Comparison of ENCODE assay signal across 9 cellular contexts in the genomic region with DNA sequence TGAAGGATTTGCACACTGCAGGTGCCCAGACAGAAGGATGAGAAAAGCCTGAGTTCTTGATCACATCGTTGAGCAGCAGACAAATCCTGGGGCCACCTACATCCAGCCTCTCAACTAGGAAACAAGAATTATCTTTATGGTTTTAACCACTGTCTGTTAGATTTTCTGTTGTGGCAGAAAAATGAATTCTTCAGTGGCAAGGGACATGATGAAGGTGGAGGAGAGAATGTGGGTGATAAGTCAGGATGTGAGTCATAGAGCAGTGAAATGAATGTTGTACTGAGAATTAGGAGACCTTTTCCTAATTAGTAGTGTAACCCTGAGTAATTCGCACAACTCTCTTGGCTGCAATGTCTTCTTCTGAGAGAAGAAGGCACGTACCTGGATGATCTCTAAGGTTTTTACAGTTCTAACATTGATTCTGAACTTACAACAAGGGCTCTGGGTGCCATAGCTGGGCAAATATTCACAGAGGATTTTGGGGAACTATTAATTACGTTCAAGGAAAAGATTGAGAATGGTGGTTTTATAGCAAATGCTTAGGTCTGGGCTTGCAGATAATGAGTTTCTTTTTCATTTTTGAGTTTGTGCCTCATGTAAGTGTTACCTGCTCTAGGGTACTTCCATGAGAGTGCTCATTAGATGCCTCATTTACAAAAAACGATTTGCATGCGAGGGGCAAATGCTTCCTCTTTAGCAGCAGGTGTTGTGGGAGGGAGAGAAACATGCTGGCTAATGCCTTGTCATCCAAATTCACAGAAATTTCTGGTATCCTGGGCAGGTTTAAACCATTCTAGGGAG.
DNase-seq lines count a peak whose midpoint lies in the region; ATAC-seq and TF ChIP-seq lines count a peak whose summit lies in the region.
"Had no signal": no experiment of that assay in that cellular context is flagged by ENCODE, and none has a peak within 500 bp of the region (broad histone marks: within the 10 kb centered on the region; RNA-seq: fewer than 3 reads in every experiment).

No MANE protein-coding gene starts in this region.

- H3K27me3 Mint-ChIP-seq in activated CD4-positive, alpha-beta T cell treated with anti-CD3 and anti-CD28 coated beads, Interleukin-2, amount 10 ng/mL, durations not matched to agents 7 days and 5 days, result peaks cover 4% of the 10 kb centered on the region
- peaks cover 33% of the 10 kb centered on the region for H3K27me3 Mint-ChIP-seq in activated CD4-positive, alpha-beta memory T cell treated with anti-CD3 and anti-CD28 coated beads for 36 hours

- whole genome bisulfite sequencing in lower leg skin, 2 donors, result 44 to 51% methylated on average over 6 of the region's 6 CpGs

- POLR2A ChIA-PET in activated CD4-positive, alpha-beta T cell treated with anti-CD3 and anti-CD28 coated beads, Interleukin-2, amount 10 ng/mL, durations not matched to agents 7 days and 5 days (lab: Charles Lee), result no interaction called here
- POLR2A ChIA-PET in activated CD4-positive, alpha-beta memory T cell treated with anti-CD3 and anti-CD28 coated beads for 36 hours (lab: Charles Lee), result no interaction called here

- H3K9me3 Mint-ChIP-seq in activated CD4-positive, alpha-beta T cell treated with anti-CD3 and anti-CD28 coated beads, Interleukin-2, amount 10 ng/mL, durations not matched to agents 7 days and 5 days, result peaks cover 11% of the 10 kb centered on the region
- H3K9me3 Mint-ChIP-seq in activated CD4-positive, alpha-beta memory T cell treated with anti-CD3 and anti-CD28 coated beads for 36 hours, result no peaks in the 10 kb centered on the region

- no peak for TF ChIP-seq POLR2A in lower leg skin (IDR thresholded peaks at IDR 0.05)

- H3K36me3 Mint-ChIP-seq in activated CD4-positive, alpha-beta T cell treated with anti-CD3 and anti-CD28 coated beads, Interleukin-2, amount 10 ng/mL, durations not matched to agents 7 days and 5 days (ENCODE audit: low read depth), result peaks cover 5% of the 10 kb centered on the region
- H3K36me3 Mint-ChIP-seq in activated CD4-positive, alpha-beta memory T cell treated with anti-CD3 and anti-CD28 coated beads for 36 hours, result no peaks in the 10 kb centered on the region

- CTCF ChIA-PET in activated CD4-positive, alpha-beta T cell treated with anti-CD3 and anti-CD28 coated beads, Interleukin-2, amount 10 ng/mL, durations not matched to agents 7 days and 5 days (lab: Charles Lee), result interaction anchor here (0.8 kb wide), 1 partner anchor 12 kb away, joined by 3 read pairs; no protein-coding TSS in a partner anchor
- CTCF ChIA-PET in activated CD4-positive, alpha-beta memory T cell treated with anti-CD3 and anti-CD28 coated beads for 36 hours (lab: Charles Lee), result interaction anchor here (1.0 kb wide), 1 partner anchor 266 kb away, joined by 3 read pairs; no protein-coding TSS in a partner anchor

- peak overlapping the region; percentile 78 for H3K27ac Mint-ChIP-seq in activated CD4-positive, alpha-beta T cell treated with anti-CD3 and anti-CD28 coated beads, Interleukin-2, amount 10 ng/mL, durations not matched to agents 7 days and 5 days
- H3K27ac Mint-ChIP-seq in activated CD4-positive, alpha-beta memory T cell treated with anti-CD3 and anti-CD28 coated beads for 36 hours, result peak overlapping the region; percentile 87

- H3K4me3 ChIP-seq in lower leg skin (ENCODE audit: low read depth, poor library complexity, severe bottlenecking), result no peak overlapping the region
- H3K4me3 ChIP-seq: K562 had no signal

- no peak for TF ChIP-seq CTCF in lower leg skin (IDR thresholded peaks at IDR 0.05)

- peak; percentile 10 for DNase-seq in activated CD4-positive, alpha-beta T cell treated with anti-CD3 and anti-CD28 coated beads, Interleukin-2, amount 10 ng/mL, durations not matched to agents 7 days and 5 days
- no peak for DNase-seq in activated CD4-positive, alpha-beta T cell treated with anti-CD3 and anti-CD28 coated beads for 1 hour
- DNase-seq in activated CD4-positive, alpha-beta memory T cell treated with anti-CD3 and anti-CD28 coated beads for 36 hours, result peak; percentile 40
- DNase-seq in stimulated activated CD8-positive, alpha-beta memory T cell treated with anti-CD3 and anti-CD28 coated beads, Interleukin-4, amount 100 ng/mL, for 48 hours, result peak; percentile 37
- DNase-seq in HK-2 (ENCODE audit: unreplicated experiment) (no peak), lower leg skin (ENCODE audit: low spot score in 2 of 2) (no peak), DMS153 (lab: John Stamatoyannopoulos, UW) (no peak)

- H3K4me1 Mint-ChIP-seq in activated CD4-positive, alpha-beta T cell treated with anti-CD3 and anti-CD28 coated beads, Interleukin-2, amount 10 ng/mL, durations not matched to agents 7 days and 5 days, result peaks cover 38% of the 10 kb centered on the region
- peaks cover 19% of the 10 kb centered on the region for H3K4me1 Mint-ChIP-seq in activated CD4-positive, alpha-beta memory T cell treated with anti-CD3 and anti-CD28 coated beads for 36 hours (ENCODE audit: low read depth)

- intact Hi-C loops in activated CD4-positive, alpha-beta memory T cell treated with anti-CD3 and anti-CD28 coated beads for 36 hours (cut with micrococcal nuclease), result loop anchor here (1.0 to 2.0 kb wide), 11 partner anchors 12 to 734 kb away; a partner anchor contains a TSS
- intact Hi-C loops in lower leg skin (cut with DNase I; ENCODE audit: low total_unique reads), result no loop called here

- peak overlapping the region; percentile 29 for H3K4me3 Mint-ChIP-seq in activated CD4-positive, alpha-beta T cell treated with anti-CD3 and anti-CD28 coated beads, Interleukin-2, amount 10 ng/mL, durations not matched to agents 7 days and 5 days
- peak overlapping the region; percentile 44 for H3K4me3 Mint-ChIP-seq in activated CD4-positive, alpha-beta memory T cell treated with anti-CD3 and anti-CD28 coated beads for 36 hours

- ATAC-seq in HG03175 (IDR thresholded peaks at IDR 0.05; ENCODE audit: unreplicated experiment), result peak; percentile 59
- ATAC-seq: K562 had no signal

Comparison
In these comparisons a context has a peak if more than half of its experiments do, and no peak if none do; other contexts are left out.
1. DNase-seq: peak in activated CD4-positive, alpha-beta T cell treated with anti-CD3 and anti-CD28 coated beads, Interleukin-2, amount 10 ng/mL, durations not matched to agents 7 days and 5 days (single experiment), activated CD4-positive, alpha-beta memory T cell treated with anti-CD3 and anti-CD28 coated beads for 36 hours (single experiment) and stimulated activated CD8-positive, alpha-beta memory T cell treated with anti-CD3 and anti-CD28 coated beads, Interleukin-4, amount 100 ng/mL, for 48 hours (single experiment); none in activated CD4-positive, alpha-beta T cell treated with anti-CD3 and anti-CD28 coated beads for 1 hour (single experiment), HK-2 (single experiment), lower leg skin (0 of 2) and DMS153 (single experiment).